Comparison of ENCODE assay signal across 19 cellular contexts in genomic region chr21:46603228-46603627, GRCh38. TPM values are rescaled to one million over a fixed set of nuclear protein-coding genes. Genes with fewer than 3 reads are reported as not detected.
DNase-seq lines count a peak whose midpoint lies in the region; ATAC-seq and TF ChIP-seq lines count a peak whose summit lies in the region.
"Had no signal": no experiment of that assay in that cellular context is flagged by ENCODE, and none has a peak within 500 bp of the region (broad histone marks: within the 10 kb centered on the region; RNA-seq: fewer than 3 reads in every experiment).

No MANE protein-coding gene starts in this region.

- H3K4me1 Mint-ChIP-seq in endodermal cell = peaks cover 2% of the 10 kb centered on the region

- no peaks in the 10 kb centered on the region for H3K79me2 ChIP-seq in PC-3 (ENCODE audit: low read length)

- H3K4me2 ChIP-seq in PC-3 (ENCODE audit: low read length) = no peak overlapping the region

- no peaks in the 10 kb centered on the region for H3F3A ChIP-seq in PC-3 (ENCODE audit: low read length, unreplicated experiment)

- no peaks in the 10 kb centered on the region for H4K20me1 ChIP-seq in PC-3 (ENCODE audit: low read length)

- CTCF ChIA-PET in PC-3 (lab: Charles Lee) = no interaction called here
- CTCF ChIA-PET in HEK293T (lab: Yijun Ruan, JAX) = no interaction called here

- BruUV-seq in PC-3 (replicated peaks; lab: Mats Ljungman, UMichigan) = no TSS peak

- H3K27me3 Mint-ChIP-seq in endodermal cell (ENCODE audit: insufficient read depth) = peaks cover 14% of the 10 kb centered on the region
- H3K27me3 Mint-ChIP-seq: CD4-positive, alpha-beta T cell had no signal

- H3K36me3 ChIP-seq in PC-3 (ENCODE audit: low read depth, low read length) (no peaks in the 10 kb centered on the region), endodermal cell (ENCODE audit: control insufficient read depth, insufficient read depth, low read length) (no peaks in the 10 kb centered on the region)
- H3K36me3 ChIP-seq: cardiac muscle cell, HAP-1 had no signal

- H3K9me3 Mint-ChIP-seq in endodermal cell = no peaks in the 10 kb centered on the region
- H3K9me3 Mint-ChIP-seq: CD4-positive, alpha-beta T cell; T-helper 1 cell treated with Interleukin-12 subunit alpha and Interleukin-12 subunit beta and Interleukin-4 antibody, amounts not matched to agents 30 μg/mL and 1 μg/mL, for 36 hours had no signal

- no peak for TF ChIP-seq CTCF in PC-3 (conservative IDR thresholded peaks at IDR 0.05; ENCODE audit: low read depth, low read length)
- no peak for TF ChIP-seq CTCF in endodermal cell (conservative IDR thresholded peaks at IDR 0.05)

- DNase-seq in AG20443 (ENCODE audit: low spot score) = peak; percentile 65
- DNase-seq in PC-3 = peak; percentile 23
- DNase-seq in endodermal cell = peak; percentile 65
- peak; percentile 34 for DNase-seq in midbrain (lab: John Stamatoyannopoulos, UW)
- no peak for DNase-seq in HEK293T (ENCODE audit: extremely low spot score)
- no peak for DNase-seq in retina
- DNase-seq in OCI-M2 (lab: John Stamatoyannopoulos, UW; ENCODE audit: unreplicated experiment) = no peak
- DNase-seq: activated CD4-positive, CD25-positive, alpha-beta regulatory T cell; CD4-positive, alpha-beta T cell; DMS79 treated with DMSO at 0.1 percent for 48 hours; MV-4-11; NCI-H2081; NCI-H510A treated with DMSO at 0.1 percent for 48 hours had no signal

- WGBS in endodermal cell (ENCODE audit: insufficient coverage in 1 of 2, insufficient read length in 1 of 2), 2 experiments = 62 to 90% methylated on average over 2 to 6 of the region's 9 CpGs

- no peak overlapping the region for H3K4me3 ChIP-seq in PC-3 (ENCODE audit: low read length)
- no peak overlapping the region for H3K4me3 ChIP-seq in endodermal cell (ENCODE audit: low read length)
- H3K4me3 ChIP-seq: cardiac muscle cell, HAP-1 had no signal

- H3K9me2 ChIP-seq in PC-3 (replicated peaks; ENCODE audit: low read length) = no peaks in the 10 kb centered on the region

- no peaks in the 10 kb centered on the region for H3K9me3 ChIP-seq in PC-3 (ENCODE audit: low read length)
- no peaks in the 10 kb centered on the region for H3K9me3 ChIP-seq in endodermal cell (ENCODE audit: control insufficient read depth, low read length)
- H3K9me3 ChIP-seq: HAP-1 had no signal

- intact Hi-C loops in PC-3 (cut with micrococcal nuclease) = no loop called here

- H3K4me1 ChIP-seq in PC-3 (ENCODE audit: insufficient read depth, low read length) (no peaks in the 10 kb centered on the region), endodermal cell (ENCODE audit: control insufficient read depth, insufficient read depth, low read length) (peaks cover 3% of the 10 kb centered on the region)

- ATAC-seq in PC-3 (peak; percentile 54), GM21717 (IDR thresholded peaks at IDR 0.05; ENCODE audit: unreplicated experiment) (no peak)

- H3K4me3 Mint-ChIP-seq in endodermal cell = no peak overlapping the region
- H3K4me3 Mint-ChIP-seq: CD4-positive, alpha-beta T cell; T-helper 1 cell treated with Interleukin-12 subunit alpha and Interleukin-12 subunit beta and Interleukin-4 antibody, amounts not matched to agents 30 μg/mL and 1 μg/mL, for 36 hours had no signal

- H3K27me3 ChIP-seq in PC-3 (ENCODE audit: low read length) (peaks cover 15% of the 10 kb centered on the region), endodermal cell (ENCODE audit: control insufficient read depth, insufficient read depth, low read length, poor library complexity, severe bottlenecking) (peaks cover 8% of the 10 kb centered on the region)

- H3K27ac ChIP-seq in PC-3 (ENCODE audit: low read length) (no peak overlapping the region), endodermal cell (ENCODE audit: low read depth, low read length) (no peak overlapping the region)
- H3K27ac ChIP-seq: cardiac muscle cell, HL-60 had no signal

- no peak overlapping the region for H3K27ac Mint-ChIP-seq in endodermal cell
- H3K27ac Mint-ChIP-seq: T-helper 1 cell treated with Interleukin-12 subunit alpha and Interleukin-12 subunit beta and Interleukin-4 antibody, amounts not matched to agents 30 μg/mL and 1 μg/mL, for 36 hours had no signal

- no peaks in the 10 kb centered on the region for H3K36me3 Mint-ChIP-seq in endodermal cell (ENCODE audit: low read depth)

- no peak overlapping the region for H2AFZ ChIP-seq in PC-3 (ENCODE audit: low read length)

- no peak overlapping the region for H3K9ac ChIP-seq in PC-3 (ENCODE audit: low read length)
- no peak overlapping the region for H3K9ac ChIP-seq in endodermal cell (ENCODE audit: extremely low read depth, low read length, poor library complexity, severe bottlenecking)

- POLR2A ChIA-PET in PC-3 (lab: Charles Lee; ENCODE audit: unreplicated experiment) (no interaction called here), HEK293T (lab: Yijun Ruan, JAX) (no interaction called here)

TF ChIP-seq in HEK293T, 16 proteins besides CTCF, POLR2A, EP300 and RAD21:
- TF ChIP-seq FOXA1 (IDR thresholded peaks at IDR 0.05) (no peak), HDGF (IDR thresholded peaks at IDR 0.05; ENCODE audit: borderline replicate concordance) (no peak), PKNOX1 (IDR thresholded peaks at IDR 0.05) (no peak), SUZ12 (IDR thresholded peaks at IDR 0.05) (no peak), ARNT (IDR thresholded peaks at IDR 0.05) (no peak), LEF1 (IDR thresholded peaks at IDR 0.05; ENCODE audit: borderline replicate concordance) (no peak), ZNF384 (IDR thresholded peaks at IDR 0.05) (no peak), CTBP1 (IDR thresholded peaks at IDR 0.05; ENCODE audit: borderline replicate concordance) (no peak)
TF ChIP-seq in HEK293T: peak in this region for 0.

RNA-seq across cellular contexts. Expression of gene S100B, which starts 1.7 kb away (rescaled TPM):
- total RNA-seq in PC-3 (2014; rRNA removed) (not detected in 2 replicates), endodermal cell (not detected)
- polyA plus RNA-seq in endodermal cell (2013, experiment 1 of 2) = 6.9 TPM
- 8.5 TPM for polyA plus RNA-seq in endodermal cell (2013, experiment 2 of 2)
- total RNA-seq: renal cortical epithelial cell had no signal

RNA-seq across cellular contexts. Expression of gene PRMT2, which starts 32.2 kb away (rescaled TPM):
- 101 and 128 TPM in 2 replicates for total RNA-seq in PC-3 (2014; rRNA removed)
- total RNA-seq in endodermal cell = 10 to 100 TPM; 73.6 to 87.1 TPM
- polyA plus RNA-seq in endodermal cell (2013, experiment 1 of 2) = 98.1 TPM
- 97.1 TPM for polyA plus RNA-seq in endodermal cell (2013, experiment 2 of 2)

Comparison
In these comparisons a context has a peak if more than half of its experiments do, and no peak if none do; other contexts are left out.
1. DNase-seq: peak in AG20443 (single experiment), PC-3 (single experiment), endodermal cell (single experiment) and midbrain (single experiment); none in HEK293T (single experiment), retina (single experiment) and OCI-M2 (single experiment).